8 cellular contexts compared by ENCODE assay signal in genomic region chr1:205301220-205301821, GRCh38. TPM values are rescaled to one million over a fixed set of nuclear protein-coding genes. Genes with fewer than 3 reads are reported as not detected.
DNase-seq lines count a peak whose midpoint lies in the region; ATAC-seq, FAIRE-seq and TF ChIP-seq lines count a peak whose summit lies in the region.

No MANE protein-coding gene starts in this region.

- H3K27ac ChIP-seq in endothelial cell of umbilical vein (ENCODE audit: insufficient read depth, low read depth, low read length) = no peak overlapping the region

- no peak for TF ChIP-seq CTCF in endothelial cell of umbilical vein (IDR thresholded peaks at IDR 0.05; ENCODE audit: extremely low read depth in 1 of 2, insufficient read depth in 1 of 2, low read depth in 1 of 2, low read length in 2 of 2)
- TF ChIP-seq CTCF in nephron (IDR thresholded peaks at IDR 0.05; ENCODE audit: unreplicated experiment in 3 of 3) = no peak

- no peaks in the 10 kb centered on the region for H4K20me1 ChIP-seq in endothelial cell of umbilical vein (replicated peaks; ENCODE audit: control insufficient read depth, extremely low read depth, insufficient read depth, low read length)

- CTCF ChIA-PET in endothelial cell of umbilical vein (lab: Charles Lee) = interaction anchor here (0.7 to 2.3 kb wide), 5 partner anchors 16 to 29 kb away, joined by 4 to 9 read pairs (median 6); partner anchors contain the start of gene NUAK2

- peaks cover 21% of the 10 kb centered on the region for H3K36me3 Mint-ChIP-seq in nephron (ENCODE audit: low read depth)

- DNase-seq in GM04504 (ENCODE audit: low read depth) (peak; percentile 91), NCI-H510A treated with DMSO at 0.1 percent for 48 hours (lab: John Stamatoyannopoulos, UW) (peak; percentile 83), endothelial cell of umbilical vein (ENCODE audit: low read depth, low spot score) (peak; percentile 62), NCI-H1930 (lab: John Stamatoyannopoulos, UW) (no peak), SKM-1 treated with dmso at 0.1 percent for 144 hours (lab: John Stamatoyannopoulos, UW; ENCODE audit: unreplicated experiment) (no peak)
- DNase-seq in stimulated activated CD4-positive, alpha-beta T cell treated with anti-CD3 and anti-CD28 coated beads, Interleukin-4, amount 100 ng/mL, for 4 hours = no peak

- peaks cover 41% of the 10 kb centered on the region for H3K4me1 Mint-ChIP-seq in nephron

- no peak overlapping the region for H2AFZ ChIP-seq in endothelial cell of umbilical vein (ENCODE audit: low read depth, low read length)

- peaks cover 0 to 11% of the 10 kb centered on the region in 2 experiments for H3K36me3 ChIP-seq in endothelial cell of umbilical vein (ENCODE audit: control insufficient read depth in 2 of 2, extremely low read depth in 1 of 2, insufficient read depth in 2 of 2, low read length in 2 of 2)

- H3K27me3 Mint-ChIP-seq in nephron (ENCODE audit: low read depth) = no peaks in the 10 kb centered on the region

- ATAC-seq in GM18505 (IDR thresholded peaks at IDR 0.05; ENCODE audit: unreplicated experiment) = no peak

- no TSS peak for BruUV-seq in endothelial cell of umbilical vein (replicated peaks; lab: Mats Ljungman, UMichigan)

- intact Hi-C loops in endothelial cell of umbilical vein (cut with micrococcal nuclease) = loop anchor here (1.0 kb wide), 1 partner anchor 20 kb away; the partner anchor contains the start of gene NUAK2

- no peaks in the 10 kb centered on the region for H3K9me3 Mint-ChIP-seq in nephron

- H3K4me2 ChIP-seq in endothelial cell of umbilical vein (ENCODE audit: insufficient read depth, low read length) = no peak overlapping the region

- dilution Hi-C loops in endothelial cell of umbilical vein (cut with MboI; ENCODE audit: extremely low pct_ligation_motif_present, low sequenced_read_pairs) = no loop called here

- no peaks in the 10 kb centered on the region for H3K27me3 ChIP-seq in endothelial cell of umbilical vein (ENCODE audit: control insufficient read depth in 2 of 2, insufficient read depth in 2 of 2, low read length in 2 of 2)

- peaks cover 17% of the 10 kb centered on the region for H3K4me1 ChIP-seq in endothelial cell of umbilical vein (ENCODE audit: control insufficient read depth, extremely low read depth, insufficient read depth, low read length)

- H3K79me2 ChIP-seq in endothelial cell of umbilical vein (ENCODE audit: control insufficient read depth, insufficient read depth, low read length) = no peaks in the 10 kb centered on the region

- H3K9me1 ChIP-seq in endothelial cell of umbilical vein (replicated peaks; ENCODE audit: control insufficient read depth, extremely low read depth, insufficient read depth, low read length) = no peaks in the 10 kb centered on the region

- POLR2A ChIA-PET in endothelial cell of umbilical vein (lab: Charles Lee) = no interaction called here

- H3K9me3 ChIP-seq in endothelial cell of umbilical vein (replicated peaks; ENCODE audit: control insufficient read depth, insufficient read depth, low read length) = no peaks in the 10 kb centered on the region

- peak overlapping the region in 2 of 3 experiments; percentile 14 to 67 for H3K4me3 Mint-ChIP-seq in nephron

- no peak for TF ChIP-seq POLR2A in endothelial cell of umbilical vein (IDR thresholded peaks at IDR 0.05; ENCODE audit: low read depth, low read length)
- TF ChIP-seq POLR2A in GM18505 (IDR thresholded peaks at IDR 0.05; ENCODE audit: borderline replicate concordance, extremely low read depth, insufficient read depth, insufficient read length) = no peak

- H3K4me3 ChIP-seq in endothelial cell of umbilical vein (replicated peaks in 1 of 3; ENCODE audit: insufficient read depth in 1 of 3, low read depth in 1 of 3, low read length in 3 of 3) = no peak overlapping the region

- H3K9ac ChIP-seq in endothelial cell of umbilical vein (replicated peaks; ENCODE audit: extremely low read depth, insufficient read depth, low read length) = no peak overlapping the region

- peak overlapping the region; percentile 94 to 99 (median 96) for H3K27ac Mint-ChIP-seq in nephron

- no peak for FAIRE-seq in endothelial cell of umbilical vein (lab: Jason Lieb, UNC)

TF ChIP-seq in endothelial cell of umbilical vein, 7 proteins besides CTCF, POLR2A, EP300 and RAD21:
- TF ChIP-seq MAX (IDR thresholded peaks at IDR 0.05; ENCODE audit: insufficient read depth, insufficient read length) = no peak

RNA-seq across cellular contexts. Expression of gene NUAK2, which starts 20.2 kb away (rescaled TPM):
- 2.3 and 2.5 TPM in 2 replicates for total RNA-seq in endothelial cell of umbilical vein
- polyA plus RNA-seq in endothelial cell of umbilical vein = 1.5 and 1.8 TPM in 2 replicates
- 1.1 and 1.3 TPM in 2 replicates for polyA plus RNA-seq in endothelial cell of umbilical vein (2011; cell fraction: cytosol; rRNA removed)
- polyA plus RNA-seq in endothelial cell of umbilical vein (2011; cell fraction: nucleus; rRNA removed) = 1.5 and 1.6 TPM in 2 replicates
- polyA plus RNA-seq in endothelial cell of umbilical vein (2012) = 1.3 and 1.4 TPM in 2 replicates
- 2.1 and 2.2 TPM in 2 replicates for polyA minus RNA-seq in endothelial cell of umbilical vein
- polyA minus RNA-seq in endothelial cell of umbilical vein (2011; cell fraction: cytosol; rRNA and poly(A)+ RNA removed) = 7.4 TPM
- polyA minus RNA-seq in endothelial cell of umbilical vein (2011; cell fraction: nucleus; rRNA and poly(A)+ RNA removed) = 1.8 TPM in 2 replicates

RNA-seq across cellular contexts. Expression of gene KLHDC8A, which starts 55.4 kb away (rescaled TPM):
- not detected in 2 replicates for total RNA-seq in endothelial cell of umbilical vein
- polyA plus RNA-seq in endothelial cell of umbilical vein = not detected in 2 replicates
- polyA plus RNA-seq in endothelial cell of umbilical vein (2011; cell fraction: cytosol; rRNA removed) = not detected in 2 replicates
- not detected in 2 replicates for polyA plus RNA-seq in endothelial cell of umbilical vein (2011; cell fraction: nucleus; rRNA removed)
- polyA plus RNA-seq in endothelial cell of umbilical vein (2012) = not detected in 2 replicates
- not detected in 2 replicates for polyA minus RNA-seq in endothelial cell of umbilical vein
- polyA minus RNA-seq in endothelial cell of umbilical vein (2011; cell fraction: cytosol; rRNA and poly(A)+ RNA removed) = not detected
- not detected in 2 replicates for polyA minus RNA-seq in endothelial cell of umbilical vein (2011; cell fraction: nucleus; rRNA and poly(A)+ RNA removed)

Comparison
In these comparisons a context has a peak if more than half of its experiments do, and no peak if none do; other contexts are left out.
1. DNase-seq: peak in GM04504 (single experiment), NCI-H510A treated with DMSO at 0.1 percent for 48 hours (single experiment) and endothelial cell of umbilical vein (single experiment); none in NCI-H1930 (0 of 2), stimulated activated CD4-positive, alpha-beta T cell treated with anti-CD3 and anti-CD28 coated beads, Interleukin-4, amount 100 ng/mL, for 4 hours (0 of 2) and SKM-1 treated with dmso at 0.1 percent for 144 hours (single experiment).